Comparison of ENCODE assay signal across 27 cellular contexts in the genomic region with DNA sequence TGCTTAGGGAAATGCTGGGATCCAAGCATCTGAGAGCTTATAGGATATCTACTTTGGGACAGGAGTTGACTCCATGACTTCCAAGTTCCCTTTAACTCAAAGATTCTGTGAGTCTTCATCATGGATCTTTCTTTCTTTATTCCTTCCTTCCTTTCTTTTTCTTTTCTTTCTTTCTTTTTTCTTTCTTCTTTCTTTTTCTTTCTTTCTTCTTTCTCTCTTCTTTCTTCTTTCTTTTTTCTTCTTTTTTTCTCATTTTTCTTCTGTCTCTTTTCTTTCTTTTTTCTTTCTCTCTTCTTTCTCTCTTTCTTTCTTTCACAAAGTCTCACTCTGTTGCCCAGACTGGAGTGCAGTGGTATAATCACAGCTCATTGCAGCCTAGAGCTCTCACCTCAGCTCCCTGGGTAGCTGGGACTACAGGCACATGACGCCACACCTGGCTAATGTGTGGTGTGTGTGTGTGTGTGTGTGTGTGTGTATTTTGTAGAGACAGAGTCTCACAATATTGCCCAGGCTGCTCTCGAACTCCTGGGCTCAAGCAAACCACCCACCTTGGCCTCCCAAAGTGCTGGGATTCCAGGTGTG.
"Had no signal": no experiment of that assay in that cellular context is flagged by ENCODE, and none has a peak within 500 bp of the region (broad histone marks: within the 10 kb centered on the region; RNA-seq: fewer than 3 reads in every experiment).

No MANE protein-coding gene starts in this region.

- H3K4me3 Mint-ChIP-seq: activated naive CD8-positive, alpha-beta T cell; activated T-cell treated with anti-CD3 and anti-CD28 coated beads, Interleukin-2, amount 50 U/mL, for 24 hours; activated T-helper 17 cell treated with anti-CD3 and anti-CD28 coated beads, Interleukin-2, amount 50 U/mL, for 72 hours; central memory CD8-positive, alpha-beta T cell; effector memory CD8-positive, alpha-beta T cell; natural killer cell treated with Interleukin-12 subunit alpha and Interleukin-12 subunit beta and Interleukin-15 and Interleukin-18, amount 100 ng/mL, for 72 hours; stimulated activated naive B cell treated with anti-CD40 and anti-IgM and Interleukin-4, amounts not matched to agents 10 μg/mL and 1 μg/mL and 100 μg/mL, for 72 hours; T-helper 2 cell treated with Interferon-gamma antibody and Interleukin-4, amounts not matched to agents 5 μg/mL and 100 μg/mL, for 36 hours had no signal

- H3K27ac ChIP-seq: adrenal gland, hepatocyte, prostate gland, VCaP had no signal

- H3K4me1 ChIP-seq: prostate gland had no signal

- H3K36me3 Mint-ChIP-seq: activated naive CD8-positive, alpha-beta T cell; natural killer cell treated with Interleukin-12 subunit alpha and Interleukin-12 subunit beta and Interleukin-15 and Interleukin-18, amount 100 ng/mL, for 72 hours; stimulated activated naive B cell treated with anti-CD40 and anti-IgM and Interleukin-4, amounts not matched to agents 10 μg/mL and 1 μg/mL and 100 μg/mL, for 72 hours had no signal

- ATAC-seq: activated T-helper 17 cell treated with anti-CD3 and anti-CD28 coated beads, Interleukin-2, amount 50 U/mL, for 72 hours; effector memory CD8-positive, alpha-beta T cell; natural killer cell treated with Interleukin-12 subunit alpha and Interleukin-12 subunit beta and Interleukin-15 and Interleukin-18, amount 100 ng/mL, for 72 hours; right cardiac atrium; stimulated activated naive B cell treated with anti-CD40 and anti-IgM and Interleukin-4, amounts not matched to agents 10 μg/mL and 1 μg/mL and 100 μg/mL, for 72 hours had no signal

- H3K27me3 Mint-ChIP-seq: stimulated activated naive B cell treated with anti-CD40 and anti-IgM and Interleukin-4, amounts not matched to agents 10 μg/mL and 1 μg/mL and 100 μg/mL, for 72 hours had no signal

- H3K36me3 ChIP-seq: adrenal gland, prostate gland, transverse colon had no signal

- H3K9me3 Mint-ChIP-seq: activated T-cell treated with anti-CD3 and anti-CD28 coated beads, Interleukin-2, amount 50 U/mL, for 24 hours; activated T-helper 17 cell treated with anti-CD3 and anti-CD28 coated beads, Interleukin-2, amount 50 U/mL, for 72 hours; central memory CD8-positive, alpha-beta T cell; effector memory CD8-positive, alpha-beta T cell; natural killer cell treated with Interleukin-12 subunit alpha and Interleukin-12 subunit beta and Interleukin-15 and Interleukin-18, amount 100 ng/mL, for 72 hours; stimulated activated naive B cell treated with anti-CD40 and anti-IgM and Interleukin-4, amounts not matched to agents 10 μg/mL and 1 μg/mL and 100 μg/mL, for 72 hours; T-helper 2 cell treated with Interferon-gamma antibody and Interleukin-4, amounts not matched to agents 5 μg/mL and 100 μg/mL, for 36 hours had no signal

- H3K4me3 ChIP-seq: adrenal gland, hepatocyte, prostate gland, transverse colon had no signal

- H3K9me3 ChIP-seq: adrenal gland, prostate gland, transverse colon had no signal

- H3K79me2 ChIP-seq: hepatocyte had no signal

- FAIRE-seq: astrocyte, colon, endothelial cell of umbilical vein, small intestine, urothelium cell line had no signal

- H3K27me3 ChIP-seq: adrenal gland, transverse colon had no signal

- H2AFZ ChIP-seq: hepatocyte had no signal

- H3K27ac Mint-ChIP-seq: activated naive CD8-positive, alpha-beta T cell; activated T-cell treated with anti-CD3 and anti-CD28 coated beads, Interleukin-2, amount 50 U/mL, for 24 hours; activated T-helper 17 cell treated with anti-CD3 and anti-CD28 coated beads, Interleukin-2, amount 50 U/mL, for 72 hours; effector memory CD8-positive, alpha-beta T cell; natural killer cell treated with Interleukin-12 subunit alpha and Interleukin-12 subunit beta and Interleukin-15 and Interleukin-18, amount 100 ng/mL, for 72 hours; T-helper 2 cell treated with Interferon-gamma antibody and Interleukin-4, amounts not matched to agents 5 μg/mL and 100 μg/mL, for 36 hours had no signal

- H3K4me2 ChIP-seq: hepatocyte had no signal

- DNase-seq: activated CD4-positive, alpha-beta T cell treated with anti-CD3 and anti-CD28 coated beads for 1 hour; activated CD4-positive, alpha-beta T cell treated with anti-CD3 and anti-CD28 coated beads, Interleukin-2, amount 50 U/mL, for 1 hour; activated CD8-positive, alpha-beta memory T cell treated with anti-CD3 and anti-CD28 coated beads for 24 hours; activated CD8-positive, alpha-beta memory T cell treated with anti-CD3 and anti-CD28 coated beads, Interleukin-2, amount 50 U/mL, for 4 hours; activated T-cell treated with anti-CD3 and anti-CD28 coated beads, Interleukin-2, amount 50 U/mL, for 24 hours; effector memory CD8-positive, alpha-beta T cell; foreskin melanocyte; glutamatergic neuron; midbrain; right cardiac atrium; small intestine; stimulated activated CD4-positive, alpha-beta T cell treated with anti-CD3 and anti-CD28 coated beads, Interleukin-15, amount 100 ng/mL, for 24 hours; stimulated activated naive B cell treated with anti-CD40 and anti-IgM and Interleukin-4, amounts not matched to agents 10 μg/mL and 1 μg/mL and 100 μg/mL, for 72 hours had no signal
